1 cellular context compared by ENCODE assay signal in the genomic region with DNA sequence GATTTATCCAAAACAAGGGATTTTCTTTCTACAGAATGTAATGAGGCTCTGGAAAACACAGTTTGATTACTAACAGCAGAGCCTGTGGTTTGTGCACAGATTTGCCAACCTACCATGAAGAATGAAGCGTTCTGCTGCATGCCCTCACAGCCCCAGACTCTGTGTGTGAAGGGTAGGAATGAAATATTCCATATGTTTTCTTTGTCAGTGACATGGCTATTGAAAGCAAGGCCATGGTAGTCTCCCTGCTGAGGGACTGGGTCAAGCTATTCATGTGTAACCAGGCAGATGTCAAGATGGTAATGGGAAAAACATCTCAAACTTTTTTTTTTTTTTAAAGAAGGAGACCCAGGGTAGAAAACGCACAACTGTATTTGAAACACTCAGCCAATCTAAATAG.
TF ChIP-seq lines count a peak whose summit lies in the region.

No MANE protein-coding gene starts in this region.

TF ChIP-seq in H1, 55 proteins besides CTCF, POLR2A, EP300 and RAD21:
- TF ChIP-seq POU5F1 (IDR thresholded peaks at IDR 0.05; ENCODE audit: low read depth, low read length) (no peak), KDM5A (IDR thresholded peaks at IDR 0.05; ENCODE audit: low read length) (no peak), SP1 (IDR thresholded peaks at IDR 0.05; ENCODE audit: low read depth, low read length) (no peak), RFX5 (IDR thresholded peaks at IDR 0.05; ENCODE audit: borderline replicate concordance, low read depth, low read length) (no peak), GTF2F1 (IDR thresholded peaks at IDR 0.05; ENCODE audit: borderline replicate concordance, low read depth, low read length) (no peak), PHF8 (conservative IDR thresholded peaks at IDR 0.05; ENCODE audit: low read depth, low read length) (no peak), BACH1 (IDR thresholded peaks at IDR 0.05; ENCODE audit: low read length) (no peak), TAF7 (optimal IDR thresholded peaks at IDR 0.05; ENCODE audit: borderline replicate concordance, low read depth, low read length) (no peak), JUND (IDR thresholded peaks at IDR 0.05; ENCODE audit: low read length) (no peak)
- TF ChIP-seq, protein P1, sequence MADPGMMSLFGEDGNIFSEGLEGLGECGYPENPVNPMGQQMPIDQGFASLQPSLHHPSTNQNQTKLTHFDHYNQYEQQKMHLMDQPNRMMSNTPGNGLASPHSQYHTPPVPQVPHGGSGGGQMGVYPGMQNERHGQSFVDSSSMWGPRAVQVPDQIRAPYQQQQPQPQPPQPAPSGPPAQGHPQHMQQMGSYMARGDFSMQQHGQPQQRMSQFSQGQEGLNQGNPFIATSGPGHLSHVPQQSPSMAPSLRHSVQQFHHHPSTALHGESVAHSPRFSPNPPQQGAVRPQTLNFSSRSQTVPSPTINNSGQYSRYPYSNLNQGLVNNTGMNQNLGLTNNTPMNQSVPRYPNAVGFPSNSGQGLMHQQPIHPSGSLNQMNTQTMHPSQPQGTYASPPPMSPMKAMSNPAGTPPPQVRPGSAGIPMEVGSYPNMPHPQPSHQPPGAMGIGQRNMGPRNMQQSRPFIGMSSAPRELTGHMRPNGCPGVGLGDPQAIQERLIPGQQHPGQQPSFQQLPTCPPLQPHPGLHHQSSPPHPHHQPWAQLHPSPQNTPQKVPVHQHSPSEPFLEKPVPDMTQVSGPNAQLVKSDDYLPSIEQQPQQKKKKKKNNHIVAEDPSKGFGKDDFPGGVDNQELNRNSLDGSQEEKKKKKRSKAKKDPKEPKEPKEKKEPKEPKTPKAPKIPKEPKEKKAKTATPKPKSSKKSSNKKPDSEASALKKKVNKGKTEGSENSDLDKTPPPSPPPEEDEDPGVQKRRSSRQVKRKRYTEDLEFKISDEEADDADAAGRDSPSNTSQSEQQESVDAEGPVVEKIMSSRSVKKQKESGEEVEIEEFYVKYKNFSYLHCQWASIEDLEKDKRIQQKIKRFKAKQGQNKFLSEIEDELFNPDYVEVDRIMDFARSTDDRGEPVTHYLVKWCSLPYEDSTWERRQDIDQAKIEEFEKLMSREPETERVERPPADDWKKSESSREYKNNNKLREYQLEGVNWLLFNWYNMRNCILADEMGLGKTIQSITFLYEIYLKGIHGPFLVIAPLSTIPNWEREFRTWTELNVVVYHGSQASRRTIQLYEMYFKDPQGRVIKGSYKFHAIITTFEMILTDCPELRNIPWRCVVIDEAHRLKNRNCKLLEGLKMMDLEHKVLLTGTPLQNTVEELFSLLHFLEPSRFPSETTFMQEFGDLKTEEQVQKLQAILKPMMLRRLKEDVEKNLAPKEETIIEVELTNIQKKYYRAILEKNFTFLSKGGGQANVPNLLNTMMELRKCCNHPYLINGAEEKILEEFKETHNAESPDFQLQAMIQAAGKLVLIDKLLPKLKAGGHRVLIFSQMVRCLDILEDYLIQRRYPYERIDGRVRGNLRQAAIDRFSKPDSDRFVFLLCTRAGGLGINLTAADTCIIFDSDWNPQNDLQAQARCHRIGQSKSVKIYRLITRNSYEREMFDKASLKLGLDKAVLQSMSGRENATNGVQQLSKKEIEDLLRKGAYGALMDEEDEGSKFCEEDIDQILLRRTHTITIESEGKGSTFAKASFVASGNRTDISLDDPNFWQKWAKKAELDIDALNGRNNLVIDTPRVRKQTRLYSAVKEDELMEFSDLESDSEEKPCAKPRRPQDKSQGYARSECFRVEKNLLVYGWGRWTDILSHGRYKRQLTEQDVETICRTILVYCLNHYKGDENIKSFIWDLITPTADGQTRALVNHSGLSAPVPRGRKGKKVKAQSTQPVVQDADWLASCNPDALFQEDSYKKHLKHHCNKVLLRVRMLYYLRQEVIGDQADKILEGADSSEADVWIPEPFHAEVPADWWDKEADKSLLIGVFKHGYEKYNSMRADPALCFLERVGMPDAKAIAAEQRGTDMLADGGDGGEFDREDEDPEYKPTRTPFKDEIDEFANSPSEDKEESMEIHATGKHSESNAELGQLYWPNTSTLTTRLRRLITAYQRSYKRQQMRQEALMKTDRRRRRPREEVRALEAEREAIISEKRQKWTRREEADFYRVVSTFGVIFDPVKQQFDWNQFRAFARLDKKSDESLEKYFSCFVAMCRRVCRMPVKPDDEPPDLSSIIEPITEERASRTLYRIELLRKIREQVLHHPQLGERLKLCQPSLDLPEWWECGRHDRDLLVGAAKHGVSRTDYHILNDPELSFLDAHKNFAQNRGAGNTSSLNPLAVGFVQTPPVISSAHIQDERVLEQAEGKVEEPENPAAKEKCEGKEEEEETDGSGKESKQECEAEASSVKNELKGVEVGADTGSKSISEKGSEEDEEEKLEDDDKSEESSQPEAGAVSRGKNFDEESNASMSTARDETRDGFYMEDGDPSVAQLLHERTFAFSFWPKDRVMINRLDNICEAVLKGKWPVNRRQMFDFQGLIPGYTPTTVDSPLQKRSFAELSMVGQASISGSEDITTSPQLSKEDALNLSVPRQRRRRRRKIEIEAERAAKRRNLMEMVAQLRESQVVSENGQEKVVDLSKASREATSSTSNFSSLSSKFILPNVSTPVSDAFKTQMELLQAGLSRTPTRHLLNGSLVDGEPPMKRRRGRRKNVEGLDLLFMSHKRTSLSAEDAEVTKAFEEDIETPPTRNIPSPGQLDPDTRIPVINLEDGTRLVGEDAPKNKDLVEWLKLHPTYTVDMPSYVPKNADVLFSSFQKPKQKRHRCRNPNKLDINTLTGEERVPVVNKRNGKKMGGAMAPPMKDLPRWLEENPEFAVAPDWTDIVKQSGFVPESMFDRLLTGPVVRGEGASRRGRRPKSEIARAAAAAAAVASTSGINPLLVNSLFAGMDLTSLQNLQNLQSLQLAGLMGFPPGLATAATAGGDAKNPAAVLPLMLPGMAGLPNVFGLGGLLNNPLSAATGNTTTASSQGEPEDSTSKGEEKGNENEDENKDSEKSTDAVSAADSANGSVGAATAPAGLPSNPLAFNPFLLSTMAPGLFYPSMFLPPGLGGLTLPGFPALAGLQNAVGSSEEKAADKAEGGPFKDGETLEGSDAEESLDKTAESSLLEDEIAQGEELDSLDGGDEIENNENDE (IDR thresholded peaks at IDR 0.05; ENCODE audit: insufficient replicate concordance, low read length): no peak
- TF ChIP-seq, protein P2, sequence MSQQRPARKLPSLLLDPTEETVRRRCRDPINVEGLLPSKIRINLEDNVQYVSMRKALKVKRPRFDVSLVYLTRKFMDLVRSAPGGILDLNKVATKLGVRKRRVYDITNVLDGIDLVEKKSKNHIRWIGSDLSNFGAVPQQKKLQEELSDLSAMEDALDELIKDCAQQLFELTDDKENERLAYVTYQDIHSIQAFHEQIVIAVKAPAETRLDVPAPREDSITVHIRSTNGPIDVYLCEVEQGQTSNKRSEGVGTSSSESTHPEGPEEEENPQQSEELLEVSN (IDR thresholded peaks at IDR 0.05): no peak
